ENCODE assay signal across 18 cellular contexts in genomic region chr9:130858734-130859705, GRCh38. TPM values are rescaled to one million over a fixed set of nuclear protein-coding genes. Genes with fewer than 3 reads are reported as not detected.
DNase-seq lines count a peak whose midpoint lies in the region; ATAC-seq, FAIRE-seq and TF ChIP-seq lines count a peak whose summit lies in the region.
"Had no signal": no experiment of that assay in that cellular context is flagged by ENCODE, and none has a peak within 500 bp of the region (broad histone marks: within the 10 kb centered on the region; RNA-seq: fewer than 3 reads in every experiment).

No MANE protein-coding gene starts in this region.

- no peak for ATAC-seq in RWPE2 (ENCODE audit: low read depth)
- ATAC-seq: Panc1 had no signal

- no peak overlapping the region for H3K14ac ChIP-seq in H1 (ENCODE audit: insufficient read length)

- H3K79me1 ChIP-seq in H1 (ENCODE audit: low read depth, low read length) = peaks cover 5% of the 10 kb centered on the region; the same call in 1 of the 2 replicates

- DNase-seq in RWPE2 (ENCODE audit: low spot score) (no peak), H1 (ENCODE audit: low read depth in 1 of 2, low spot score in 2 of 2) (no peak), thyroid gland (no peak), DMS53 treated with DMSO at 0.1 percent for 48 hours (lab: John Stamatoyannopoulos, UW; ENCODE audit: unreplicated experiment) (no peak), AML-193 (lab: John Stamatoyannopoulos, UW) (no peak), SKM-1 treated with dmso at 0.1 percent for 144 hours (lab: John Stamatoyannopoulos, UW; ENCODE audit: unreplicated experiment) (no peak)
- DNase-seq: activated naive CD4-positive, alpha-beta T cell treated with Interleukin-2 at 50 U/mL for 16 hours; foreskin melanocyte; GF-D8; NCI-H1436; stimulated activated CD4-positive, alpha-beta T cell treated with anti-CD3 and anti-CD28 coated beads, Interleukin-2, amount 100 ng/mL, for 24 hours; stimulated activated naive CD4-positive, alpha-beta T cell had no signal

- H3K4me2 ChIP-seq in H1 (ENCODE audit: insufficient read depth in 1 of 2, low read depth in 2 of 2, low read length in 2 of 2) = no peak overlapping the region
- H3K4me2 ChIP-seq: neural progenitor cell had no signal

- TF ChIP-seq RAD21 in H1 (IDR thresholded peaks at IDR 0.05 in 1 of 2, conservative IDR thresholded peaks at IDR 0.05 in 1 of 2; ENCODE audit: low read depth in 2 of 2, low read length in 2 of 2) = no peak

- H4K20me1 ChIP-seq in H1 (replicated peaks in 1 of 2; ENCODE audit: control insufficient read depth in 1 of 2, insufficient read depth in 2 of 2, low read length in 2 of 2) = peaks cover 18 to 30% of the 10 kb centered on the region in 2 experiments

- H4K8ac ChIP-seq in H1 (ENCODE audit: extremely low read depth, insufficient read depth, low read length) = no peak overlapping the region

- no peak overlapping the region for H4K91ac ChIP-seq in H1 (replicated peaks; ENCODE audit: insufficient read length, low read length)

- H3K23me2 ChIP-seq in H1 (ENCODE audit: low read depth, low read length) = no peaks in the 10 kb centered on the region

- H2BK12ac ChIP-seq in H1 (ENCODE audit: low read depth, low read length) = no peak overlapping the region; the same call in 1 of the 2 replicates

- H3K4me1 ChIP-seq in RWPE2 (ENCODE audit: insufficient read depth, poor library complexity, severe bottlenecking) = peaks cover 25% of the 10 kb centered on the region
- H3K4me1 ChIP-seq in H1 (replicated peaks in 1 of 4; ENCODE audit: control insufficient read depth in 3 of 4, insufficient read depth in 4 of 4, low read length in 3 of 4) = 0 out of 7 replicates have a peak, but pooled peaks cover 0 to 3% (median 0%) of the 10 kb centered on the region in 4 experiments
- peaks cover 14 to 75% of the 10 kb centered on the region in 2 donors for H3K4me1 ChIP-seq in muscle layer of duodenum (ENCODE audit: control insufficient read depth in 1 of 2, insufficient read depth in 2 of 2, low read length in 2 of 2)
- peaks cover 41 to 48% of the 10 kb centered on the region in 2 donors for H3K4me1 ChIP-seq in thyroid gland

- H3K18ac ChIP-seq in H1 (ENCODE audit: extremely low read depth, low read length) = no peak overlapping the region

- TF ChIP-seq EP300 in H1 (IDR thresholded peaks at IDR 0.05; ENCODE audit: borderline replicate concordance in 1 of 2, low read depth in 2 of 2, low read length in 2 of 2) = no peak

- H2AFZ ChIP-seq in H1 (ENCODE audit: low read length) = no peak overlapping the region
- H2AFZ ChIP-seq: neural progenitor cell had no signal

- peaks cover 0 to 40% of the 10 kb centered on the region in 2 experiments; a peak in 2 of 4 replicates for H3K79me2 ChIP-seq in H1 (ENCODE audit: control insufficient read depth in 1 of 2, insufficient read depth in 2 of 2, low read length in 2 of 2)

- H2AK5ac ChIP-seq in H1 (ENCODE audit: low read depth, low read length) = no peak overlapping the region

- no peak overlapping the region for H2BK120ac ChIP-seq in H1 (replicated peaks; ENCODE audit: low read depth, low read length)

- H2BK5ac ChIP-seq in H1 (ENCODE audit: low read depth, low read length) = no peak overlapping the region

- FAIRE-seq in H1 (lab: Jason Lieb, UNC) = no peak

- peaks cover 2% of the 10 kb centered on the region for H3K9me3 ChIP-seq in RWPE2 (ENCODE audit: severe bottlenecking)
- no peaks in the 10 kb centered on the region for H3K9me3 ChIP-seq in H1 (ENCODE audit: insufficient read depth in 2 of 2, low read depth in 1 of 2, low read length in 1 of 2)
- H3K9me3 ChIP-seq in muscle layer of duodenum (ENCODE audit: control insufficient read depth in 1 of 2, low read length in 2 of 2) = no peaks in the 10 kb centered on the region
- no peaks in the 10 kb centered on the region for H3K9me3 ChIP-seq in thyroid gland

- H2BK15ac ChIP-seq in H1 (ENCODE audit: low read length) = no peak overlapping the region

- POLR2A ChIA-PET in H1 (lab: Charles Lee; ENCODE audit: partially characterized antibody) = interaction anchor here (1.3 to 2.3 kb wide), 4 partner anchors 13 to 158 kb away, joined by 3 to 8 read pairs (median 4); no protein-coding TSS in a partner anchor

- H3K4me3 ChIP-seq in RWPE2 (ENCODE audit: severe bottlenecking) (no peak overlapping the region), H1 (ENCODE audit: extremely low read depth in 1 of 4, insufficient read depth in 2 of 4, low read depth in 3 of 4, low read length in 4 of 4) (no peak overlapping the region), muscle layer of duodenum (ENCODE audit: low read depth in 1 of 2, low read length in 2 of 2) (peak overlapping the region in 1 of 2 donors; percentile 21), thyroid gland (replicated peaks in 1 of 3) (no peak overlapping the region)
- H3K4me3 ChIP-seq: neural progenitor cell had no signal

- H3K4ac ChIP-seq in H1 (replicated peaks; ENCODE audit: insufficient read length, low read depth, low read length) = no peak overlapping the region

- no peak overlapping the region for H3K9ac ChIP-seq in H1 (replicated peaks in 1 of 4; ENCODE audit: extremely low read depth in 1 of 4, low read depth in 3 of 4, low read length in 3 of 4)
- H3K9ac ChIP-seq: neural progenitor cell had no signal

- H4K5ac ChIP-seq in H1 (ENCODE audit: insufficient read length, low read depth, low read length) = no peak overlapping the region

- TF ChIP-seq POLR2A in H1 (IDR thresholded peaks at IDR 0.05; ENCODE audit: control extremely low read depth in 1 of 2, low read depth in 2 of 2, low read length in 2 of 2) (no peak), thyroid gland (IDR thresholded peaks at IDR 0.05) (no peak)

- CTCF ChIA-PET in H1 (lab: Charles Lee; ENCODE audit: partially characterized antibody) = interaction anchor here (0.6 to 2.5 kb wide), 17 partner anchors 8 to 158 kb away, joined by 3 to 15 read pairs (median 4); no protein-coding TSS in a partner anchor

- TF ChIP-seq CTCF in RWPE2 (IDR thresholded peaks at IDR 0.05; ENCODE audit: poor library complexity, severe bottlenecking) = no peak
- no peak for TF ChIP-seq CTCF in H1 (IDR thresholded peaks at IDR 0.05; ENCODE audit: control extremely low read depth in 1 of 3, insufficient read depth in 1 of 3, low read depth in 1 of 3, low read length in 3 of 3)
- TF ChIP-seq CTCF in thyroid gland (IDR thresholded peaks at IDR 0.05) = no peak

- no peak overlapping the region for H3K56ac ChIP-seq in H1 (replicated peaks; ENCODE audit: insufficient read length, low read depth, low read length)

- H3K27ac ChIP-seq in RWPE2 (ENCODE audit: poor library complexity, severe bottlenecking) = peak overlapping the region; percentile 63
- no peak overlapping the region for H3K27ac ChIP-seq in H1 (ENCODE audit: low read depth, low read length)
- H3K27ac ChIP-seq in muscle layer of duodenum (ENCODE audit: low read length) = peak overlapping the region; percentile 69
- peak overlapping the region; percentile 88 to 94 (median 93) for H3K27ac ChIP-seq in thyroid gland
- H3K27ac ChIP-seq: neural progenitor cell had no signal

- H3K27me3 ChIP-seq in RWPE2 (ENCODE audit: insufficient read depth, poor library complexity, severe bottlenecking) (no peaks in the 10 kb centered on the region), H1 (replicated peaks in 1 of 4; ENCODE audit: control insufficient read depth in 3 of 4, extremely low read depth in 1 of 4, insufficient read depth in 3 of 4, low read length in 3 of 4) (no peaks in the 10 kb centered on the region), muscle layer of duodenum (ENCODE audit: low read depth, low read length) (no peaks in the 10 kb centered on the region), thyroid gland (no peaks in the 10 kb centered on the region)
- H3K27me3 ChIP-seq: neural progenitor cell had no signal

- no peak overlapping the region for H3K23ac ChIP-seq in H1 (ENCODE audit: insufficient read length)

- H3K36me3 ChIP-seq in RWPE2 (ENCODE audit: low read depth) = peaks cover 81% of the 10 kb centered on the region
- H3K36me3 ChIP-seq in H1 (ENCODE audit: control insufficient read depth in 2 of 4, insufficient read depth in 4 of 4, low read length in 3 of 4) = peaks cover 18 to 32% (median 30%) of the 10 kb centered on the region in 4 experiments
- peaks cover 39 to 50% of the 10 kb centered on the region in 2 donors for H3K36me3 ChIP-seq in muscle layer of duodenum (ENCODE audit: control insufficient read depth in 1 of 2, insufficient read depth in 2 of 2, low read length in 2 of 2)
- H3K36me3 ChIP-seq in thyroid gland = peaks cover 22 to 32% of the 10 kb centered on the region in 2 donors

- intact Hi-C loops in thyroid gland (cut with DNase I) = no loop called here

- 86% methylated on average over 18 of the region's 20 CpGs; no CpG with 5 or more reads in 1 of the 2 experiments for WGBS in H1 (ENCODE audit: extremely low coverage in 1 of 2, insufficient coverage in 1 of 2, insufficient read length in 1 of 2, insufficient replicate concordance in 2 of 2, low coverage in 1 of 2, low lambda C conversion rate in 2 of 2, missing lambda C conversion rate in 1 of 2), 2 experiments
- 70 to 72% methylated on average over 20 of the region's 20 CpGs for WGBS in thyroid gland, 2 donors

- no peak overlapping the region for H2BK20ac ChIP-seq in H1 (ENCODE audit: low read length)

TF ChIP-seq in H1, 55 proteins besides CTCF, POLR2A, EP300 and RAD21 (continues in another document):
- TF ChIP-seq FOSL1 (IDR thresholded peaks at IDR 0.05; ENCODE audit: insufficient read depth, low read depth, low read length) = no peak

RNA-seq across cellular contexts. Expression of gene ABL1, which starts 24.0 kb away (rescaled TPM):
- total RNA-seq in H1 (2021; fragmentation: NEBNext Ultra II Directional; extraction: Animal tissue kit (Norgen Biotek cat#: 25700)) = 104 and 110 TPM in 2 replicates
- 35.3 and 50.0 TPM in 2 replicates for polyA plus RNA-seq in H1 (2011; rRNA removed)
- 41.4 TPM for polyA plus RNA-seq in H1 (2011; cell fraction: cytosol; rRNA removed)
- 52.8 TPM for polyA plus RNA-seq in H1 (2011; cell fraction: nucleus; rRNA removed)
- 55.9 to 65.2 TPM (median 59.1 TPM) in 4 replicates for polyA plus RNA-seq in H1 (2012, experiment 1 of 2)
- polyA plus RNA-seq in H1 (2012, experiment 2 of 2) = 58.6 TPM
- polyA plus RNA-seq in H1 (2013, experiment 1 of 2) = 42.6 TPM
- polyA plus RNA-seq in H1 (2013, experiment 2 of 2) = 43.7 TPM
- 78.2 and 79.9 TPM in 2 replicates for polyA minus RNA-seq in H1 (2011; rRNA and poly(A)+ RNA removed)
- polyA minus RNA-seq in H1 (2011; cell fraction: cytosol; rRNA and poly(A)+ RNA removed) = 59.2 TPM
- 41.2 TPM for polyA minus RNA-seq in H1 (2011; cell fraction: nucleus; rRNA and poly(A)+ RNA removed)
- 10 to 100 TPM; 60.3 to 97.0 (median 79.8) TPM for total RNA-seq in thyroid gland

RNA-seq across cellular contexts. Expression of gene QRFP, which starts 37.6 kb away (rescaled TPM):
- not detected in 2 replicates for total RNA-seq in H1 (2021; fragmentation: NEBNext Ultra II Directional; extraction: Animal tissue kit (Norgen Biotek cat#: 25700))
- polyA plus RNA-seq in H1 (2011; rRNA removed) = not detected in 2 replicates
- polyA plus RNA-seq in H1 (2011; cell fraction: cytosol; rRNA removed) = not detected
- polyA plus RNA-seq in H1 (2011; cell fraction: nucleus; rRNA removed) = not detected
- 0.11 to 0.28 TPM in 2 of 4 replicates, not detected in the others for polyA plus RNA-seq in H1 (2012, experiment 1 of 2)
- 0.73 TPM for polyA plus RNA-seq in H1 (2012, experiment 2 of 2)
- polyA plus RNA-seq in H1 (2013, experiment 1 of 2) = not detected
- not detected for polyA plus RNA-seq in H1 (2013, experiment 2 of 2)
- not detected in 2 replicates for polyA minus RNA-seq in H1 (2011; rRNA and poly(A)+ RNA removed)
- not detected for polyA minus RNA-seq in H1 (2011; cell fraction: cytosol; rRNA and poly(A)+ RNA removed)
- not detected for polyA minus RNA-seq in H1 (2011; cell fraction: nucleus; rRNA and poly(A)+ RNA removed)
- not detected for total RNA-seq in thyroid gland
- total RNA-seq: activated CD8-positive, alpha-beta memory T cell treated with anti-CD3 and anti-CD28 coated beads for 36 hours; dermis microvascular lymphatic vessel endothelial cell; NCI-H460 had no signal
